ENCODE assay signal across 8 cellular contexts in the genomic region with DNA sequence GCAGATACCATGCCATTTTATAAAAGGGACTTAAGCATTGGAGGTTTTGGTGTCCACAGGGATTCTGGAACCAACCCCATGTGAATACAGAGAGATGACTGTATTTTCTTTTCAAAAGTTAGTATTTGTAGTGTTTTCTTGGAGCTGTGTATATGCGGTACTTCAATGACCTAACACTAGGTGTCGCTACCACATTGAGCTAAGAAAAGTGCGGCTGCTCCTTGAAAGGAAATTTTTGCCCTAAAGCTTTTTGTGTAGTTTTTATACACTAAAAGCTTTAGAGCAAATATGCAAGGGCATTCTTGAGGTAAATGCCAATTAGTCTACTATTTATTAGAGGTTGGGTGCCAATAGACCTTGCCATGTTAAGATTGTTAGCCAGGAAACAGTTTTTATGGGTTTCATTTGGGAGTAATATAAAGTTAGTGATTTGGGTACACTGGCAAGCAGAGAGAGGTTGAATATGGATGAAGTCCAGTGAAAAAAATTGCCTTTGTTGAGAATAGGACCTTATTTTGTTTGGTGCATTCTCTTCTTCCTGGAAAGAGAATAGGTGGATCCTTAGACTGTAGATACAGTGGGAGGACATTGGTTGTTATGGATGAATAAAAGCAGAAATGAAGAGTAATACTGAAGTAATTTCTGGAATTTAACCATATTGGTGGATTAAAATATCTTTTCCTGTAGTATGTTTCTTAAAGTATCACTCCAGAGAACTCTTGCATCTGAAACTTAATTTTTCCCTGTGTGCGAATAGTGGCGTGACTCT. TPM values are rescaled to one million over a fixed set of nuclear protein-coding genes. Genes with fewer than 3 reads are reported as not detected.
DNase-seq lines count a peak whose midpoint lies in the region; ATAC-seq and TF ChIP-seq lines count a peak whose summit lies in the region.

No MANE protein-coding gene starts in this region.

- H3K4me3 ChIP-seq in HEK293 (ENCODE audit: low read depth, low read length) (no peak overlapping the region), fibroblast of mammary gland (ENCODE audit: control insufficient read depth, low read depth, low read length) (no peak overlapping the region)

- H3K27me3 Mint-ChIP-seq in neural crest cell (ENCODE audit: low read depth), result no peaks in the 10 kb centered on the region

- H3K27ac ChIP-seq in HEK293 (ENCODE audit: extremely low read depth, low read depth, low read length), result no peak overlapping the region

- H3K9me3 ChIP-seq in HEK293 (ENCODE audit: control insufficient read depth, insufficient read depth, low read depth, low read length), result no peaks in the 10 kb centered on the region

- no peaks in the 10 kb centered on the region for H3K9me3 Mint-ChIP-seq in neural crest cell

- CTCF ChIA-PET in HEK293 (lab: Yijun Ruan, JAX), result interaction anchor here (0.6 to 1.9 kb wide), 57 partner anchors 8 to 1338 kb away, joined by 3 to 20 read pairs (median 4); no protein-coding TSS in a partner anchor

- peaks cover 14% of the 10 kb centered on the region for H3K4me1 Mint-ChIP-seq in neural crest cell

- H3K4me3 Mint-ChIP-seq in neural crest cell, result no peak overlapping the region

- H3K36me3 Mint-ChIP-seq in neural crest cell (ENCODE audit: low read depth), result no peaks in the 10 kb centered on the region

- H3K36me3 ChIP-seq in HEK293 (ENCODE audit: control insufficient read depth in 2 of 2, insufficient read depth in 1 of 2, low read length in 2 of 2), result no peaks in the 10 kb centered on the region; a peak in 1 of 3 replicates

- DNase-seq in COLO668 (lab: John Stamatoyannopoulos, UW; ENCODE audit: unreplicated experiment) (peak; percentile 12), NCI-H446 treated with DMSO at 0.1 percent for 48 hours (lab: John Stamatoyannopoulos, UW) (peak; percentile 37), fibroblast of mammary gland (ENCODE audit: low read depth) (peak; percentile 78), neural crest cell (ENCODE audit: low read depth, low spot score) (peak; percentile 61)
- peak; percentile 45 for DNase-seq in activated CD4-positive, alpha-beta T cell treated with anti-CD3 and anti-CD28 coated beads for 48 hours

- POLR2A ChIA-PET in HEK293 (lab: Yijun Ruan, JAX), result interaction anchor here (0.9 kb wide), 1 partner anchor 691 kb away, joined by 3 read pairs; no protein-coding TSS in a partner anchor

- no peak overlapping the region for H3K27ac Mint-ChIP-seq in neural crest cell (ENCODE audit: unreplicated experiment)

- TF ChIP-seq CTCF in HEK293 (tag by site-specific recombination; IDR thresholded peaks at IDR 0.05) (0 out of 2 replicates have a peak, but pooled peaks have one; percentile 35), fibroblast of mammary gland (conservative IDR thresholded peaks at IDR 0.05; ENCODE audit: control insufficient read depth, insufficient read depth, low read depth, low read length) (peak; percentile 93), neural crest cell (conservative IDR thresholded peaks at IDR 0.05) (peak; percentile 93)

- H3K4me1 ChIP-seq in HEK293 (ENCODE audit: control insufficient read depth, insufficient read depth, low read length), result no peaks in the 10 kb centered on the region

- ATAC-seq in GM21737 (IDR thresholded peaks at IDR 0.05; ENCODE audit: unreplicated experiment) (no peak), HG03439 (IDR thresholded peaks at IDR 0.05; ENCODE audit: unreplicated experiment) (no peak)

TF ChIP-seq in HEK293, 187 proteins besides CTCF, POLR2A, EP300 and RAD21:
- TF ChIP-seq ZNF660 (tag by site-specific recombination; IDR thresholded peaks at IDR 0.05) (peak; percentile 58; the same call in 1 of the 2 replicates), ZNF184 (tag by site-specific recombination; IDR thresholded peaks at IDR 0.05) (no peak), ZNF654 (tag by site-specific recombination; IDR thresholded peaks at IDR 0.05; ENCODE audit: low read depth) (peak; percentile 78)
- TF ChIP-seq, protein P1, sequence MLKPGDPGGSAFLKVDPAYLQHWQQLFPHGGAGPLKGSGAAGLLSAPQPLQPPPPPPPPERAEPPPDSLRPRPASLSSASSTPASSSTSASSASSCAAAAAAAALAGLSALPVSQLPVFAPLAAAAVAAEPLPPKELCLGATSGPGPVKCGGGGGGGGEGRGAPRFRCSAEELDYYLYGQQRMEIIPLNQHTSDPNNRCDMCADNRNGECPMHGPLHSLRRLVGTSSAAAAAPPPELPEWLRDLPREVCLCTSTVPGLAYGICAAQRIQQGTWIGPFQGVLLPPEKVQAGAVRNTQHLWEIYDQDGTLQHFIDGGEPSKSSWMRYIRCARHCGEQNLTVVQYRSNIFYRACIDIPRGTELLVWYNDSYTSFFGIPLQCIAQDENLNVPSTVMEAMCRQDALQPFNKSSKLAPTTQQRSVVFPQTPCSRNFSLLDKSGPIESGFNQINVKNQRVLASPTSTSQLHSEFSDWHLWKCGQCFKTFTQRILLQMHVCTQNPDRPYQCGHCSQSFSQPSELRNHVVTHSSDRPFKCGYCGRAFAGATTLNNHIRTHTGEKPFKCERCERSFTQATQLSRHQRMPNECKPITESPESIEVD (tag by site-specific recombination; IDR thresholded peaks at IDR 0.05), result 0 out of 2 replicates have a peak, but pooled peaks have one; percentile 20

RNA-seq across cellular contexts. Expression of a gene that starts 43.3 kb away (rescaled TPM):
- total RNA-seq in neural crest cell, result 30.0 and 30.5 TPM in 2 replicates

Comparison
In these comparisons a context has a peak if more than half of its experiments do, and no peak if none do; other contexts are left out.
1. DNase-seq: peak in every context shown above with its lines; median percentile 78 in fibroblast of mammary gland; 61 in neural crest cell; 45 in activated CD4-positive, alpha-beta T cell treated with anti-CD3 and anti-CD28 coated beads for 48 hours; 37 in NCI-H446 treated with DMSO at 0.1 percent for 48 hours; 12 in COLO668.
2. CTCF ChIP-seq: peak in every context shown above with its lines; median percentile 93 in fibroblast of mammary gland; 93 in neural crest cell; 35 in HEK293.